ENCODE assay signal across 20 cellular contexts in genomic region chr1:204511366-204511765, GRCh38. TPM values are rescaled to one million over a fixed set of nuclear protein-coding genes. Genes with fewer than 3 reads are reported as not detected.
DNase-seq lines count a peak whose midpoint lies in the region; ATAC-seq and TF ChIP-seq lines count a peak whose summit lies in the region.
"Had no signal": no experiment of that assay in that cellular context is flagged by ENCODE, and none has a peak within 500 bp of the region (broad histone marks: within the 10 kb centered on the region; RNA-seq: fewer than 3 reads in every experiment).

No MANE protein-coding gene starts in this region.

- no peak overlapping the region for H3K4me3 ChIP-seq in CD4-positive, CD25-positive, alpha-beta regulatory T cell (ENCODE audit: low read depth, low read length)
- H3K4me3 ChIP-seq: cardiac muscle cell, lower lobe of right lung, pancreas had no signal

- H3K4me3 Mint-ChIP-seq in T-helper 2 cell treated with Interferon-gamma antibody and Interleukin-4, amounts not matched to agents 5 μg/mL and 100 μg/mL, for 36 hours, result no peak overlapping the region
- peak overlapping the region in 3 of 4 donors; percentile 42 to 63 (median 43) for H3K4me3 Mint-ChIP-seq in CD4-positive, CD25-positive, alpha-beta regulatory T cell
- H3K4me3 Mint-ChIP-seq in activated CD4-positive, alpha-beta memory T cell treated with anti-CD3 and anti-CD28 coated beads for 36 hours, result no peak overlapping the region
- H3K4me3 Mint-ChIP-seq in natural killer cell, result no peak overlapping the region
- H3K4me3 Mint-ChIP-seq in MCF 10A (ENCODE audit: unreplicated experiment), result no peak overlapping the region

- H3K9me3 ChIP-seq in CD4-positive, CD25-positive, alpha-beta regulatory T cell (ENCODE audit: control insufficient read depth in 2 of 2, low read length in 2 of 2), result no peaks in the 10 kb centered on the region
- H3K9me3 ChIP-seq: lower lobe of right lung, pancreas had no signal

- peaks cover 31% of the 10 kb centered on the region for H3K4me1 Mint-ChIP-seq in T-helper 2 cell treated with Interferon-gamma antibody and Interleukin-4, amounts not matched to agents 5 μg/mL and 100 μg/mL, for 36 hours (ENCODE audit: low read depth)
- H3K4me1 Mint-ChIP-seq in CD4-positive, CD25-positive, alpha-beta regulatory T cell, result peaks cover 18 to 50% (median 33%) of the 10 kb centered on the region in 4 donors
- peaks cover 28% of the 10 kb centered on the region for H3K4me1 Mint-ChIP-seq in activated CD4-positive, alpha-beta memory T cell treated with anti-CD3 and anti-CD28 coated beads for 36 hours (ENCODE audit: low read depth)
- H3K4me1 Mint-ChIP-seq in natural killer cell, result peaks cover 23% of the 10 kb centered on the region in 2 donors
- peaks cover 18% of the 10 kb centered on the region for H3K4me1 Mint-ChIP-seq in MCF 10A (ENCODE audit: insufficient read depth, unreplicated experiment)

- no TSS peak for BruUV-seq in MCF 10A (replicated peaks; lab: Mats Ljungman, UMichigan)

- no peak for TF ChIP-seq CTCF in natural killer cell (IDR thresholded peaks at IDR 0.05)
- no peak for TF ChIP-seq CTCF in MCF 10A (IDR thresholded peaks at IDR 0.05; ENCODE audit: unreplicated experiment)

- no peak for ATAC-seq in CD4-positive, CD25-positive, alpha-beta regulatory T cell (ENCODE audit: low read depth in 2 of 2)
- ATAC-seq in natural killer cell, result no peak
- ATAC-seq: foreskin keratinocyte, lower lobe of right lung, pancreas, sciatic nerve had no signal

- intact Hi-C loops in activated CD4-positive, alpha-beta memory T cell treated with anti-CD3 and anti-CD28 coated beads for 36 hours (cut with micrococcal nuclease), result no loop called here
- intact Hi-C loops in natural killer cell (cut with micrococcal nuclease), result no loop called here
- intact Hi-C loops in MCF 10A (cut with micrococcal nuclease), result no loop called here

- H3K9me3 Mint-ChIP-seq in T-helper 2 cell treated with Interferon-gamma antibody and Interleukin-4, amounts not matched to agents 5 μg/mL and 100 μg/mL, for 36 hours, result no peaks in the 10 kb centered on the region
- peaks cover 0 to 6% (median 4%) of the 10 kb centered on the region in 7 donors for H3K9me3 Mint-ChIP-seq in CD4-positive, CD25-positive, alpha-beta regulatory T cell
- H3K9me3 Mint-ChIP-seq in activated CD4-positive, alpha-beta memory T cell treated with anti-CD3 and anti-CD28 coated beads for 36 hours, result peaks cover under 1% of the 10 kb centered on the region
- H3K9me3 Mint-ChIP-seq in natural killer cell (peaks cover 0 to under 1% of the 10 kb centered on the region in 2 donors), MCF 10A (ENCODE audit: unreplicated experiment) (no peaks in the 10 kb centered on the region)

- H3K27ac ChIP-seq in CD4-positive, CD25-positive, alpha-beta regulatory T cell (ENCODE audit: insufficient read depth, low read length, poor library complexity, severe bottlenecking), result no peak overlapping the region
- H3K27ac ChIP-seq: cardiac muscle cell, foreskin keratinocyte, lower lobe of right lung, pancreas had no signal

- peaks cover 2% of the 10 kb centered on the region for H3K36me3 Mint-ChIP-seq in T-helper 2 cell treated with Interferon-gamma antibody and Interleukin-4, amounts not matched to agents 5 μg/mL and 100 μg/mL, for 36 hours (ENCODE audit: low read depth)
- peaks cover 7% of the 10 kb centered on the region for H3K36me3 Mint-ChIP-seq in CD4-positive, CD25-positive, alpha-beta regulatory T cell
- H3K36me3 Mint-ChIP-seq in activated CD4-positive, alpha-beta memory T cell treated with anti-CD3 and anti-CD28 coated beads for 36 hours, result peaks cover 8% of the 10 kb centered on the region
- H3K36me3 Mint-ChIP-seq in natural killer cell (peaks cover 10% of the 10 kb centered on the region), MCF 10A (ENCODE audit: insufficient read depth, unreplicated experiment) (peaks cover 16% of the 10 kb centered on the region)

- peaks cover 37% of the 10 kb centered on the region for H3K4me1 ChIP-seq in CD4-positive, CD25-positive, alpha-beta regulatory T cell (ENCODE audit: control insufficient read depth, insufficient read depth, low read length, poor library complexity, severe bottlenecking)
- H3K4me1 ChIP-seq: foreskin keratinocyte, pancreas had no signal

- no peak for DNase-seq in T-helper 2 cell treated with Interferon-gamma antibody and Interleukin-4, amounts not matched to agents 5 μg/mL and 100 μg/mL, for 36 hours (ENCODE audit: low spot score)
- DNase-seq in T-helper 2 cell, result no peak
- DNase-seq in CD4-positive, CD25-positive, alpha-beta regulatory T cell, result no peak
- DNase-seq in activated CD4-positive, alpha-beta memory T cell treated with anti-CD3 and anti-CD28 coated beads for 36 hours, result no peak
- no peak for DNase-seq in natural killer cell
- no peak for DNase-seq in GM19240 (ENCODE audit: insufficient read length, low spot score)
- no peak for DNase-seq in stimulated activated CD4-positive, alpha-beta T cell treated with anti-CD3 and anti-CD28 coated beads, Interleukin-4, amount 100 ng/mL, for 1 hour
- no peak for DNase-seq in MCF 10A (ENCODE audit: unreplicated experiment)
- DNase-seq: amygdala, DMS79, foreskin keratinocyte, hypothalamus, islet precursor cell, lower lobe of right lung, MV-4-11, NCI-H187 treated with DMSO at 0.1 percent for 48 hours, NCI-H345, pancreas had no signal

- H3K36me3 ChIP-seq in CD4-positive, CD25-positive, alpha-beta regulatory T cell (ENCODE audit: control insufficient read depth, insufficient read depth, low read length), result no peaks in the 10 kb centered on the region
- H3K36me3 ChIP-seq: cardiac muscle cell, lower lobe of right lung, pancreas had no signal

- POLR2A ChIA-PET in activated CD4-positive, alpha-beta memory T cell treated with anti-CD3 and anti-CD28 coated beads for 36 hours (lab: Charles Lee), result no interaction called here
- POLR2A ChIA-PET in MCF 10A (lab: Yijun Ruan, JAX), result no interaction called here

- peaks cover 3% of the 10 kb centered on the region for H3K27me3 Mint-ChIP-seq in T-helper 2 cell treated with Interferon-gamma antibody and Interleukin-4, amounts not matched to agents 5 μg/mL and 100 μg/mL, for 36 hours (ENCODE audit: low read depth)
- peaks cover 10% of the 10 kb centered on the region for H3K27me3 Mint-ChIP-seq in CD4-positive, CD25-positive, alpha-beta regulatory T cell
- H3K27me3 Mint-ChIP-seq in activated CD4-positive, alpha-beta memory T cell treated with anti-CD3 and anti-CD28 coated beads for 36 hours, result peaks cover 2% of the 10 kb centered on the region
- peaks cover under 1 to 8% of the 10 kb centered on the region in 2 donors for H3K27me3 Mint-ChIP-seq in natural killer cell (ENCODE audit: low read depth in 2 of 2)
- no peaks in the 10 kb centered on the region for H3K27me3 Mint-ChIP-seq in MCF 10A (ENCODE audit: insufficient read depth, unreplicated experiment)

- H3K27ac Mint-ChIP-seq in T-helper 2 cell treated with Interferon-gamma antibody and Interleukin-4, amounts not matched to agents 5 μg/mL and 100 μg/mL, for 36 hours, result peak overlapping the region; percentile 75
- H3K27ac Mint-ChIP-seq in CD4-positive, CD25-positive, alpha-beta regulatory T cell, result peak overlapping the region in 1 of 3 donors; percentile 67
- peak overlapping the region; percentile 6 for H3K27ac Mint-ChIP-seq in activated CD4-positive, alpha-beta memory T cell treated with anti-CD3 and anti-CD28 coated beads for 36 hours
- H3K27ac Mint-ChIP-seq in natural killer cell, result peak overlapping the region; percentile 69 to 75
- no peak overlapping the region for H3K27ac Mint-ChIP-seq in MCF 10A (ENCODE audit: low read depth, unreplicated experiment)

- CTCF ChIA-PET in activated CD4-positive, alpha-beta memory T cell treated with anti-CD3 and anti-CD28 coated beads for 36 hours (lab: Charles Lee), result no interaction called here
- CTCF ChIA-PET in MCF 10A (lab: Yijun Ruan, JAX), result no interaction called here

- H3K27me3 ChIP-seq in CD4-positive, CD25-positive, alpha-beta regulatory T cell (ENCODE audit: control insufficient read depth, insufficient read depth, low read length), result no peaks in the 10 kb centered on the region
- H3K27me3 ChIP-seq: cardiac muscle cell, foreskin keratinocyte, pancreas had no signal

RNA-seq across cellular contexts. Expression of gene MDM4, which starts 4.8 kb away (rescaled TPM):
- total RNA-seq in CD4-positive, CD25-positive, alpha-beta regulatory T cell, result 263 TPM
- polyA plus RNA-seq in CD4-positive, CD25-positive, alpha-beta regulatory T cell, result 10 to 100 TPM; 10.0 to 20.0 (median 11.3) TPM
- 10 to 100 TPM; 88.0 to 90.8 TPM for total RNA-seq in activated CD4-positive, alpha-beta memory T cell treated with anti-CD3 and anti-CD28 coated beads for 36 hours
- total RNA-seq in natural killer cell (100 to 1,000 TPM; 295 to 324 (median 296) TPM), MCF 10A (2022) (162 and 174 TPM in 2 replicates)

RNA-seq across cellular contexts. Expression of gene PIK3C2B, which starts 16.8 kb away (rescaled TPM):
- total RNA-seq in CD4-positive, CD25-positive, alpha-beta regulatory T cell, result 39.5 TPM
- 1 to 10 TPM in 3 of 4 donors, under 1 TPM in 1; 0.90 to 2.2 (median 1.5) TPM for polyA plus RNA-seq in CD4-positive, CD25-positive, alpha-beta regulatory T cell
- 10 to 100 TPM; 43.4 to 46.4 TPM for total RNA-seq in activated CD4-positive, alpha-beta memory T cell treated with anti-CD3 and anti-CD28 coated beads for 36 hours
- 10 to 100 TPM; 18.1 to 34.8 (median 29.5) TPM for total RNA-seq in natural killer cell
- 3.4 and 4.4 TPM in 2 replicates for total RNA-seq in MCF 10A (2022)

Comparison
In these comparisons a context has a peak if more than half of its experiments do, and no peak if none do; other contexts are left out.
1. H3K4me3 Mint-ChIP-seq: peak in CD4-positive, CD25-positive, alpha-beta regulatory T cell (3 of 4); none in T-helper 2 cell treated with Interferon-gamma antibody and Interleukin-4, amounts not matched to agents 5 μg/mL and 100 μg/mL, for 36 hours (single experiment), activated CD4-positive, alpha-beta memory T cell treated with anti-CD3 and anti-CD28 coated beads for 36 hours (single experiment), natural killer cell (single experiment) and MCF 10A (single experiment).